In the genomic region with DNA sequence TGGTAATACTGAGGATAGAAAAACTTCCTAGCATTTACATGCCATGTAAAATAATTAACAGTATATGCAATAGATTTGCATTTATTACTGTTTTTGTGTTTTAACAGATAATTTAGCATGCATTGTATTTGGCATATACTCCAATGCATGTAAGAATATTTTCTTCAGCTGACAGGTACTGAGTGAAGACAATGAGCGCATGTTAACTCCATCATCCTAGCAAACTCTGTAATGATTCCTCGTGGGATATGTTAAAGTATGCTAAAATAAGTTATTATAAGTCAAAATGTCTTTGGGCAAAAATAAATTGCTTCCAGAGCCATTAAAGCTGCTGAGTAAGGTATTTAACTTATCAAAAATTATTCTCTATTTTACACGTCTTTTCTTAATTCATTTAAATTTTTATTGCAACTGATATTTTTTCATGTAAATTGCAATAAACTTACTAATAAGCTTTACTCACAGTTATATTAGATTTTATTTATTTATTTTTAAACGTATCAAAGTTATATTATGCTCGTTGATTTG, we compare ENCODE assay signal across 30 cellular contexts.
"Had no signal": no experiment of that assay in that cellular context is flagged by ENCODE, and none has a peak within 500 bp of the region (broad histone marks: within the 10 kb centered on the region; RNA-seq: fewer than 3 reads in every experiment).

No MANE protein-coding gene starts in this region.

- H3K4me3 ChIP-seq: neural progenitor cell, ovary, psoas muscle, skin epidermis, smooth muscle cell, spleen, suprapubic skin, testis, tibial artery, transverse colon, upper lobe of right lung, uterus had no signal

- DNase-seq: naive thymus-derived CD8-positive, alpha-beta T cell; nephron progenitor cell; occipital lobe; ovary; posterior cingulate gyrus; psoas muscle; right cardiac atrium; spleen; stimulated activated CD4-positive, alpha-beta T cell treated with anti-CD3 and anti-CD28 coated beads, Interleukin-12 subunit alpha, Interleukin-12 subunit beta, amount 100 ng/mL, for 4 hours; stimulated activated CD4-positive, alpha-beta T cell treated with anti-CD3 and anti-CD28 coated beads, Interleukin-1b, Interleukin-23, amount 100 ng/mL, for 48 hours; stimulated activated CD4-positive, alpha-beta T cell treated with anti-CD3 and anti-CD28 coated beads, Interleukin-4, amount 100 ng/mL, for 1 hour; stimulated activated CD4-positive, alpha-beta T cell treated with anti-CD3 and anti-CD28 coated beads, Interleukin-4, amount 100 ng/mL, for 4 hours; stimulated activated CD8-positive, alpha-beta memory T cell treated with anti-CD3 and anti-CD28 coated beads, Interleukin-4, amount 100 ng/mL, for 48 hours; stimulated activated naive CD4-positive, alpha-beta T cell; stimulated activated naive CD8-positive, alpha-beta T cell treated with anti-CD3 and anti-CD28 coated beads, Interleukin-15, amount 100 ng/mL, for 72 hours; stimulated activated naive CD8-positive, alpha-beta T cell treated with anti-CD3 and anti-CD28 coated beads, Interleukin-15, Interleukin-2, amounts not matched to agents 100 U/mL and 50 U/mL, for 24 hours; substantia nigra; testis; tibial artery; transverse colon; upper lobe of right lung; uterus had no signal

- H3K36me3 ChIP-seq: neural progenitor cell, ovary, spleen, suprapubic skin, tibial artery, transverse colon, upper lobe of right lung, uterus had no signal

- H3K9me3 ChIP-seq: ovary, psoas muscle, suprapubic skin, testis, tibial artery, transverse colon, upper lobe of right lung, uterus had no signal

- H3K27ac ChIP-seq: neural progenitor cell, ovary, parathyroid adenoma, psoas muscle, skin epidermis, spleen, suprapubic skin, testis, tibial artery, transverse colon, upper lobe of right lung, uterus had no signal

- ATAC-seq: naive thymus-derived CD8-positive, alpha-beta T cell; natural killer cell treated with Interleukin-12 subunit alpha and Interleukin-12 subunit beta and Interleukin-15 and Interleukin-18, amount 100 ng/mL, for 72 hours; psoas muscle; right cardiac atrium; sciatic nerve; stimulated activated memory B cell treated with anti-CD40 and anti-IgM and Interleukin-4, amounts not matched to agents 10 μg/mL and 1 μg/mL and 100 μg/mL, for 72 hours; stimulated activated naive CD8-positive, alpha-beta T cell treated with anti-CD3 and anti-CD28 coated beads, Interleukin-15, amount 100 ng/mL, for 72 hours; stimulated activated naive CD8-positive, alpha-beta T cell treated with anti-CD3 and anti-CD28 coated beads, Interleukin-15, Interleukin-2, amounts not matched to agents 100 U/mL and 50 U/mL, for 24 hours; upper lobe of right lung had no signal

- H3K9ac ChIP-seq: neural progenitor cell, parathyroid adenoma had no signal
